Comparison of ENCODE assay signal across 1 cellular context in the genomic region with DNA sequence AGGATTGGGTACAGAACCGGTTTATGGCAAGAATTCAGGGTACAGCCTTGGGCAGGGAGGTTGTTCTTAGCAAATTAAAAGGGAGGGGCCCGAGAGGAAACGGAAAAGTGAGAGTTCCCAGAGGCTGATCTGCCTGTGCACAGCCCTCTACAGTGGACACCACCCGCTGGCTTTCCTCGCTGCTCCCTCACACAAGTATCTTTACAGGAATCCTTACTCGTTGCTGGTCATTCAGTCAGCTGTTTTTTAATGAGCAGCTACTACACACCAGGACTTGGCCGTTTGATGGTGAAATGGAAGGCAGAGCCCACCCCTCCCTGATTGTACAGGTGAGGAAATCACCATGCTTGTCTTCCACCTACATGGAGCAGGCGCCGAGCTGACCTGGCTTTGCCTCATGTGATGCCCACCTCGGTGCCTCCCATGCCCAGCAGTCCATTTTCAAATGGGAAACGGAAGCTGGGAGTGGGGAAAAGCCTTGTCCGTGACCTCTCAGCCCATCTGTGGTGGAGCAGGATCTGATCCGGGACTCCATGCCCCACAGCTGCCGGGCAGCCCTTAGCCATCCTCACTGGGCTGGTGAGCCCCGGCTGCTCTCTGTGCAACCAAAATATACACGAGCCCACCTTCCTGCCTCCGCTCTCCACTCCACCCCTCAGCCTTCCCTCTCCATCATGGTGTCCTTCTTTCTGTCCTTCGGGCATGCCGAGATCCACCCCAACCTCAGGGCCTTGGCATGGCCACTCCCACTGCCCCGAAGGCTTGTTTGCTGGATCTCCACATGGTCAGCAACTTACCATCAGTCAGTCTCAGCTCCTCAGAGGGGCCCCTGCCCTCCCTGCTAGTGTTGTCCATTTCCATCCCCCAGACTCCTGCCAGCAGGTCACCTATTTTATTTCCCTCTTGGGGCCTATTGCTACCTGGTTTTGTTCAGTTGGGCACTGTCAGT.
TF ChIP-seq lines count a peak whose summit lies in the region.

No MANE protein-coding gene starts in this region.

TF ChIP-seq in HEK293, 187 proteins besides CTCF, POLR2A, EP300 and RAD21 (continued from another document):
- no peak for TF ChIP-seq KLF17 (tag by site-specific recombination; IDR thresholded peaks at IDR 0.05)
- no peak for TF ChIP-seq PRDM1 (tag by site-specific recombination; IDR thresholded peaks at IDR 0.05)
